Comparison of ENCODE assay signal across 12 cellular contexts in the genomic region with DNA sequence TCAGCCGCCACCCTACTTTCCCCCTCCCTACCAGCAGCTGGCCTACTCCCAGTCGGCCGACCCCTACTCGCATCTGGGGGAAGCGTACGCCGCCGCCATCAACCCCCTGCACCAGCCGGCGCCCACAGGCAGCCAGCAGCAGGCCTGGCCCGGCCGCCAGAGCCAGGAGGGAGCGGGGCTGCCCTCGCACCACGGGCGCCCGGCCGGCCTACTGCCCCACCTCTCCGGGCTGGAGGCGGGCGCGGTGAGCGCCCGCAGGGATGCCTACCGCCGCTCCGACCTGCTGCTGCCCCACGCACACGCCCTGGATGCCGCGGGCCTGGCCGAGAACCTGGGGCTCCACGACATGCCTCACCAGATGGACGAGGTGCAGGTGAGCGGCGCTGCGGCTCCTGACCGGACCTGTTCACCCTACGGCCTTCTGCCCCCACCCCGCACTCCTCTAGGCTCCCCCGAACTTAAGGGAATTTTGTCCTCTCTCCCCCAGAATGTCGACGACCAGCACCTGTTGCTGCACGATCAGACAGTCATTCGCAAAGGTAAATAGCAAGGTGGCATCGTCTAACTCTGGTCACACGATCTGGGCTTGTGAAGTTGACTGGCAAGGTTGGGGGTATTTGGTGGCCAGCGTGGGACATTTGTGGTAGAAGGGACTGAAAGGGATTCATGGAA. TPM values are rescaled to one million over a fixed set of nuclear protein-coding genes. Genes with fewer than 3 reads are reported as not detected.
DNase-seq lines count a peak whose midpoint lies in the region; ATAC-seq, FAIRE-seq and TF ChIP-seq lines count a peak whose summit lies in the region.
"Had no signal": no experiment of that assay in that cellular context is flagged by ENCODE, and none has a peak within 500 bp of the region (broad histone marks: within the 10 kb centered on the region; RNA-seq: fewer than 3 reads in every experiment).

No MANE protein-coding gene starts in this region.

- peaks cover 65% of the 10 kb centered on the region for H3K79me2 ChIP-seq in keratinocyte (ENCODE audit: control insufficient read depth, insufficient read depth, low read length)

- peak overlapping the region; percentile 99 for H3K9ac ChIP-seq in keratinocyte (ENCODE audit: control insufficient read depth, extremely low read depth, insufficient read depth, low read length)

- peak overlapping the region; percentile 95 for H3K4me2 ChIP-seq in keratinocyte (ENCODE audit: control insufficient read depth, extremely low read depth, insufficient read depth, low read depth, low read length)

- no peaks in the 10 kb centered on the region for H4K20me1 ChIP-seq in keratinocyte (ENCODE audit: control insufficient read depth, extremely low read depth, insufficient read depth, low read length)

- no peak for FAIRE-seq in keratinocyte (lab: Jason Lieb, UNC)
- FAIRE-seq: K562 had no signal

- WGBS in upper lobe of left lung, 2 donors = 16 to 38% methylated on average over 6 to 33 of the region's 48 CpGs

- H3K36me3 Mint-ChIP-seq in activated CD8-positive, alpha-beta memory T cell treated with anti-CD3 and anti-CD28 coated beads, Interleukin-2, amount 10 ng/mL, durations not matched to agents 7 days and 5 days = peaks cover 3% of the 10 kb centered on the region
- peaks cover 7% of the 10 kb centered on the region for H3K36me3 Mint-ChIP-seq in chondrocyte (ENCODE audit: low read depth)

- H3K4me3 ChIP-seq in keratinocyte (ENCODE audit: control insufficient read depth in 2 of 3, extremely low read depth in 1 of 3, insufficient read depth in 2 of 3, low read depth in 1 of 3, low read length in 3 of 3) (peak overlapping the region; percentile 93 to 100 (median 97)), upper lobe of left lung (peak overlapping the region in 3 of 4 donors; percentile 51 to 58 (median 57))
- H3K4me3 ChIP-seq: K562 had no signal

- H3K4me1 ChIP-seq in keratinocyte (ENCODE audit: control insufficient read depth, extremely low read depth, insufficient read depth, low read length) = peaks cover 51% of the 10 kb centered on the region
- H3K4me1 ChIP-seq in upper lobe of left lung = peaks cover 28 to 56% (median 32%) of the 10 kb centered on the region in 4 donors

- H3K27me3 ChIP-seq in keratinocyte (ENCODE audit: control insufficient read depth, extremely low read depth, insufficient read depth, low read length) (no peaks in the 10 kb centered on the region), upper lobe of left lung (peaks cover 0 to 54% (median 30%) of the 10 kb centered on the region in 4 donors)

- TF ChIP-seq EP300 in upper lobe of left lung (IDR thresholded peaks at IDR 0.05) = no peak

- dilution Hi-C loops in keratinocyte (cut with MboI; ENCODE audit: extremely low pct_ligation_motif_present, low sequenced_read_pairs) = no loop called here

- no peak for ATAC-seq in activated CD8-positive, alpha-beta memory T cell treated with anti-CD3 and anti-CD28 coated beads, Interleukin-2, amount 10 ng/mL, durations not matched to agents 7 days and 5 days
- ATAC-seq in upper lobe of left lung (ENCODE audit: low FRiP score in 2 of 2) = no peak
- ATAC-seq: K562 had no signal

- H3K36me3 ChIP-seq in keratinocyte (ENCODE audit: control insufficient read depth in 2 of 2, extremely low read depth in 1 of 2, insufficient read depth in 2 of 2, low read length in 2 of 2) (peaks cover 1 to 23% of the 10 kb centered on the region in 2 experiments), upper lobe of left lung (no peaks in the 10 kb centered on the region)

- TF ChIP-seq CTCF in chondrocyte (IDR thresholded peaks at IDR 0.05) (no peak), keratinocyte (optimal IDR thresholded peaks at IDR 0.05 in 1 of 3, IDR thresholded peaks at IDR 0.05 in 1 of 3, conservative IDR thresholded peaks at IDR 0.05 in 1 of 3; ENCODE audit: extremely low read depth in 1 of 3, insufficient read depth in 2 of 3, low read length in 3 of 3) (no peak), upper lobe of left lung (IDR thresholded peaks at IDR 0.05) (no peak), GM13976 (IDR thresholded peaks at IDR 0.05; ENCODE audit: borderline replicate concordance, control extremely low read depth, extremely low read depth, insufficient read depth, missing control alignments) (no peak)

- no peak for TF ChIP-seq POLR2A in upper lobe of left lung (IDR thresholded peaks at IDR 0.05)

- CTCF ChIA-PET in activated CD8-positive, alpha-beta memory T cell treated with anti-CD3 and anti-CD28 coated beads, Interleukin-2, amount 10 ng/mL, durations not matched to agents 7 days and 5 days (lab: Charles Lee) = no interaction called here

- H2AFZ ChIP-seq in keratinocyte (ENCODE audit: control insufficient read depth, low read length) = no peak overlapping the region

- DNase-seq in activated CD8-positive, alpha-beta memory T cell treated with anti-CD3 and anti-CD28 coated beads, Interleukin-2, amount 10 ng/mL, durations not matched to agents 7 days and 5 days = no peak
- no peak for DNase-seq in activated CD8-positive, alpha-beta memory T cell treated with anti-CD3 and anti-CD28 coated beads, Interleukin-2, amount 50 U/mL, for 4 hours
- DNase-seq in chondrocyte (ENCODE audit: low spot score) = no peak
- no peak for DNase-seq in keratinocyte (ENCODE audit: low read depth, low spot score)
- peak in 1 of 2 donors; percentile 77 for DNase-seq in upper lobe of left lung
- DNase-seq in hypothalamus (lab: John Stamatoyannopoulos, UW) = no peak
- DNase-seq in Kasumi-1 (lab: John Stamatoyannopoulos, UW) = no peak
- DNase-seq in GM13976 (ENCODE audit: low spot score) = no peak
- DNase-seq: activated T-cell treated with anti-CD3 and anti-CD28 coated beads, Interleukin-2, amount 50 U/mL, for 1 hour had no signal

- peak overlapping the region; percentile 96 for H3K27ac ChIP-seq in keratinocyte (ENCODE audit: control insufficient read depth, insufficient read depth, low read length)
- H3K27ac ChIP-seq in upper lobe of left lung = no peak overlapping the region

- no peaks in the 10 kb centered on the region for H3K9me3 Mint-ChIP-seq in activated CD8-positive, alpha-beta memory T cell treated with anti-CD3 and anti-CD28 coated beads, Interleukin-2, amount 10 ng/mL, durations not matched to agents 7 days and 5 days (ENCODE audit: low read depth)
- H3K9me3 Mint-ChIP-seq in chondrocyte (ENCODE audit: low read depth) = no peaks in the 10 kb centered on the region
- H3K9me3 Mint-ChIP-seq: central memory CD8-positive, alpha-beta T cell had no signal

- H3K4me1 Mint-ChIP-seq in activated CD8-positive, alpha-beta memory T cell treated with anti-CD3 and anti-CD28 coated beads, Interleukin-2, amount 10 ng/mL, durations not matched to agents 7 days and 5 days = peaks cover 9% of the 10 kb centered on the region
- H3K4me1 Mint-ChIP-seq in chondrocyte (ENCODE audit: low read depth) = peaks cover 52% of the 10 kb centered on the region
- H3K4me1 Mint-ChIP-seq: central memory CD8-positive, alpha-beta T cell had no signal

- H3K27me3 Mint-ChIP-seq in activated CD8-positive, alpha-beta memory T cell treated with anti-CD3 and anti-CD28 coated beads, Interleukin-2, amount 10 ng/mL, durations not matched to agents 7 days and 5 days = peaks cover 74% of the 10 kb centered on the region
- peaks cover 16% of the 10 kb centered on the region for H3K27me3 Mint-ChIP-seq in chondrocyte (ENCODE audit: low read depth)

- no peaks in the 10 kb centered on the region for H3K9me1 ChIP-seq in keratinocyte (ENCODE audit: control insufficient read depth, extremely low read depth, insufficient read depth, low read length)

- no peak overlapping the region for H3K4me3 Mint-ChIP-seq in activated CD8-positive, alpha-beta memory T cell treated with anti-CD3 and anti-CD28 coated beads, Interleukin-2, amount 10 ng/mL, durations not matched to agents 7 days and 5 days
- H3K4me3 Mint-ChIP-seq in chondrocyte (ENCODE audit: unreplicated experiment) = peak overlapping the region; percentile 84
- H3K4me3 Mint-ChIP-seq: central memory CD8-positive, alpha-beta T cell had no signal

- in situ Hi-C loops in GM13976 (cut with MboI; ENCODE audit: low sequenced_read_pairs, unreplicated experiment) = no loop called here

- H3K9me3 ChIP-seq in keratinocyte (ENCODE audit: control insufficient read depth, low read depth, low read length) (no peaks in the 10 kb centered on the region), upper lobe of left lung (no peaks in the 10 kb centered on the region)

- peak overlapping the region; percentile 42 for H3K27ac Mint-ChIP-seq in activated CD8-positive, alpha-beta memory T cell treated with anti-CD3 and anti-CD28 coated beads, Interleukin-2, amount 10 ng/mL, durations not matched to agents 7 days and 5 days
- no peak overlapping the region for H3K27ac Mint-ChIP-seq in chondrocyte (ENCODE audit: unreplicated experiment)

RNA-seq across cellular contexts. Expression of gene TFAP2C, which starts 2.3 kb away (rescaled TPM):
- not detected for total RNA-seq in activated CD8-positive, alpha-beta memory T cell treated with anti-CD3 and anti-CD28 coated beads, Interleukin-2, amount 10 ng/mL, durations not matched to agents 7 days and 5 days
- total RNA-seq in chondrocyte (4.8 to 36.2 TPM (median 5.2 TPM) in 3 replicates), upper lobe of left lung (1 to 10 TPM; 3.0 to 9.4 (median 5.4) TPM)
- polyA plus RNA-seq in keratinocyte = 5.5 to 24.7 TPM (median 11.5 TPM) in 3 replicates
- polyA plus RNA-seq in keratinocyte (2011; ENCODE audit: low read depth) = 7.3 TPM
- 7.4 and 8.5 TPM in 2 replicates for polyA plus RNA-seq in keratinocyte (2011; cell fraction: cytosol; rRNA removed)
- 16.9 and 20.0 TPM in 2 replicates for polyA plus RNA-seq in keratinocyte (2011; cell fraction: nucleus; rRNA removed)
- 16.6 and 23.1 TPM in 2 replicates for polyA plus RNA-seq in keratinocyte (2012; ENCODE audit: low replicate concordance)
- polyA minus RNA-seq in keratinocyte = 5.9 to 11.7 TPM (median 10.8 TPM) in 3 replicates
- 12.1 TPM for polyA minus RNA-seq in keratinocyte (2011; cell fraction: cytosol; rRNA and poly(A)+ RNA removed)
- polyA minus RNA-seq in keratinocyte (2011; cell fraction: nucleus; rRNA and poly(A)+ RNA removed) = 13.0 and 15.7 TPM in 2 replicates
- total RNA-seq: K562, skeletal muscle tissue had no signal
